ENCODE assay signal across 9 cellular contexts in the genomic region with DNA sequence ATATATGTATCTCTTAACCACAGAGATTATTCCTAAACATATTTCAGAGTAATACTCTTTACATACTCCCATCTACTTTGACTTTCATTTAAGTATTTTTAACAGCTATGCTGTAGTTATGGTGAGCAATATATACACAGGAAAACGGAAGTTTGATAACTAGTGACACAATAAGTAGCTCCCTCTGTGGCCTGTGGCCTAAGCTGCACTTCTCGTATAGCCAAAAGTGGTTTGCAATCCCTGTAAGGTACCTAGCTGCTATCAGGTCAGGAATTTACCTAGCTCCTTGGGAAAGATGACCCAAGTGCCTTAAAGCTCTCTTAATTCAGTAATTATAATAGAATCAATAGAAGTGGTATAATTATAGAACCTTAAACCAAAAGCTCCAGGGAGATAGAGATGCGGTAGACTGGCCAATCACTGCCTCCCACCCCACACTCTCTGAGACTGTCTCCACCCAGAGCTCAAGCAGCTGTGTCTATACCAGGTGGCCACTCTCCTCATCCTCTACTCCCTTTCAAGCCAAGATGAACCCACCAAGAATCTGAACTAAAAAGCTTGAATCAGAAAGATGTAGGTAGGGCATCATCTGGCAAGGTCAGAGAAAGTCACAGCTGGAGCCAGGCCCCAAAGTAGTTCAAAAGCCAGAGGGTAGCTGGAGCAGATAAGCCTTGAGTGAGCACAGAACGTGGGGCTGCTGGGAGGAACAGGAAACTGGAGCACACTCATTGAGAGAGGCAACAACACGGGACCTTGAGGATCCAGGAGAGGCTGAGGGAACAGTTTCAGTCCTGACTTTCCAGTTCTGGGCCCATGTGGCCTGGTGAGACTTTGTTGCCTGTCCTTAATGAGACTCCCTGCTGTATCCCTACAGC.
DNase-seq lines count a peak whose midpoint lies in the region; ATAC-seq and TF ChIP-seq lines count a peak whose summit lies in the region.
"Had no signal": no experiment of that assay in that cellular context is flagged by ENCODE, and none has a peak within 500 bp of the region (broad histone marks: within the 10 kb centered on the region; RNA-seq: fewer than 3 reads in every experiment).

No MANE protein-coding gene starts in this region.

- H3K79me2 ChIP-seq in Loucy (ENCODE audit: insufficient read depth, low read length): no peaks in the 10 kb centered on the region
- no peaks in the 10 kb centered on the region for H3K79me2 ChIP-seq in osteoblast (ENCODE audit: insufficient read depth, low read length)
- no peaks in the 10 kb centered on the region for H3K79me2 ChIP-seq in PC-3 (ENCODE audit: low read length)

- H3K27me3 ChIP-seq in Loucy (ENCODE audit: insufficient read depth, low read length, poor library complexity, severe bottlenecking): no peaks in the 10 kb centered on the region
- no peaks in the 10 kb centered on the region for H3K27me3 ChIP-seq in osteoblast (ENCODE audit: insufficient read depth, low read length)
- H3K27me3 ChIP-seq in PC-3 (ENCODE audit: low read length): no peaks in the 10 kb centered on the region

- ATAC-seq in GM21528 (IDR thresholded peaks at IDR 0.05; ENCODE audit: low FRiP score, unreplicated experiment) (peak; percentile 61), PC-3 (no peak)

- BruUV-seq in PC-3 (replicated peaks; lab: Mats Ljungman, UMichigan): no TSS peak

- POLR2A ChIA-PET in PC-3 (lab: Charles Lee; ENCODE audit: unreplicated experiment): no interaction called here

- TF ChIP-seq CTCF in GM12872 (IDR thresholded peaks at IDR 0.05; ENCODE audit: insufficient read depth, low read depth, low read length) (0 out of 3 replicates have a peak, but pooled peaks have one; percentile 1), Loucy (conservative IDR thresholded peaks at IDR 0.05; ENCODE audit: low read length) (0 out of 2 replicates have a peak, but pooled peaks have one; percentile 29), osteoblast (IDR thresholded peaks at IDR 0.05; ENCODE audit: extremely low read depth, low read depth, low read length) (no peak), PC-3 (conservative IDR thresholded peaks at IDR 0.05; ENCODE audit: low read depth, low read length) (no peak)

- H2AFZ ChIP-seq in Loucy (ENCODE audit: low read length) (no peak overlapping the region), osteoblast (ENCODE audit: low read length) (no peak overlapping the region), PC-3 (ENCODE audit: low read length) (no peak overlapping the region)

- H3K9me3 ChIP-seq in Loucy (ENCODE audit: insufficient read depth, low read depth, low read length) (no peaks in the 10 kb centered on the region), osteoblast (ENCODE audit: low read depth, low read length) (no peaks in the 10 kb centered on the region), PC-3 (ENCODE audit: low read length) (no peaks in the 10 kb centered on the region)

- no peaks in the 10 kb centered on the region for H3K36me3 ChIP-seq in Loucy (ENCODE audit: insufficient read depth, low read length)
- peaks cover 3% of the 10 kb centered on the region for H3K36me3 ChIP-seq in osteoblast (ENCODE audit: insufficient read depth, low read length)
- no peaks in the 10 kb centered on the region for H3K36me3 ChIP-seq in PC-3 (ENCODE audit: low read depth, low read length)

- H3F3A ChIP-seq in Loucy (ENCODE audit: low read depth): peaks cover 10% of the 10 kb centered on the region
- H3F3A ChIP-seq in PC-3 (ENCODE audit: low read length, unreplicated experiment): no peaks in the 10 kb centered on the region

- H3K9ac ChIP-seq in Loucy (ENCODE audit: low read depth, low read length, poor library complexity, severe bottlenecking) (peak overlapping the region; percentile 66), PC-3 (ENCODE audit: low read length) (no peak overlapping the region)

- no peak overlapping the region for H3K27ac ChIP-seq in osteoblast (ENCODE audit: low read depth, low read length)
- no peak overlapping the region for H3K27ac ChIP-seq in PC-3 (ENCODE audit: low read length)

- H3K4me2 ChIP-seq in Loucy (ENCODE audit: low read depth, low read length, poor library complexity, severe bottlenecking): peak overlapping the region; percentile 68
- H3K4me2 ChIP-seq in osteoblast (ENCODE audit: insufficient read depth, low read length): no peak overlapping the region
- no peak overlapping the region for H3K4me2 ChIP-seq in PC-3 (ENCODE audit: low read length)

- CTCF ChIA-PET in PC-3 (lab: Charles Lee): no interaction called here

- H3K4me3 ChIP-seq in Loucy (ENCODE audit: low read length, poor library complexity, severe bottlenecking): no peak overlapping the region
- H3K4me3 ChIP-seq in osteoblast (ENCODE audit: insufficient read depth, low read length): no peak overlapping the region
- H3K4me3 ChIP-seq in PC-3 (ENCODE audit: low read length): no peak overlapping the region

- DNase-seq in dermis blood vessel endothelial cell: peak; percentile 35
- no peak for DNase-seq in NCI-H2196 (lab: John Stamatoyannopoulos, UW; ENCODE audit: unreplicated experiment)
- DNase-seq in NCI-H1930 (lab: John Stamatoyannopoulos, UW): no peak
- DNase-seq in osteoblast (ENCODE audit: insufficient read length, low spot score, missing footprints): no peak
- DNase-seq in PC-3: no peak
- DNase-seq: NCI-H1436 treated with DMSO at 0.1 percent for 48 hours had no signal

- peaks cover 46% of the 10 kb centered on the region for H3K4me1 ChIP-seq in Loucy (ENCODE audit: insufficient read depth, low read length, poor library complexity, severe bottlenecking)
- peaks cover 6% of the 10 kb centered on the region for H3K4me1 ChIP-seq in osteoblast (ENCODE audit: insufficient read depth, low read length)
- H3K4me1 ChIP-seq in PC-3 (ENCODE audit: insufficient read depth, low read length): peaks cover 4% of the 10 kb centered on the region; the same call in 1 of the 2 replicates

- intact Hi-C loops in PC-3 (cut with micrococcal nuclease): no loop called here

- H4K20me1 ChIP-seq in Loucy (ENCODE audit: insufficient read depth, low read length, poor library complexity, severe bottlenecking) (no peaks in the 10 kb centered on the region), osteoblast (ENCODE audit: insufficient read depth, low read length) (no peaks in the 10 kb centered on the region), PC-3 (ENCODE audit: low read length) (no peaks in the 10 kb centered on the region)

- H3K9me2 ChIP-seq in Loucy (replicated peaks; ENCODE audit: low read depth, low read length): no peaks in the 10 kb centered on the region
- no peaks in the 10 kb centered on the region for H3K9me2 ChIP-seq in PC-3 (replicated peaks; ENCODE audit: low read length)

Comparison
In these comparisons a context has a peak if more than half of its experiments do, and no peak if none do; other contexts are left out.
1. CTCF ChIP-seq: peak in GM12872 (single experiment) and Loucy (single experiment); none in osteoblast (single experiment) and PC-3 (single experiment).